In genomic region chr4:174674305-174674840, GRCh38 we compare ENCODE assay signal across 1 cellular context.
A peak's percentile ranks its signal among the peaks of the same experiment; 100 is the strongest.
TF ChIP-seq lines count a peak whose summit lies in the region.

No MANE protein-coding gene starts in this region.

TF ChIP-seq in K562, 482 proteins besides CTCF, POLR2A, EP300 and RAD21 (continued from another document):
- TF ChIP-seq ZNF395 (CRISPR knock-in tag; IDR thresholded peaks at IDR 0.05) (no peak), BCL6 (CRISPR knock-in tag; IDR thresholded peaks at IDR 0.05) (no peak), MEF2A (IDR thresholded peaks at IDR 0.05; ENCODE audit: control insufficient read depth, low read depth, low read length) (no peak), FOXP1 (CRISPR knock-in tag; IDR thresholded peaks at IDR 0.05) (no peak)
- TF ChIP-seq, protein P1, sequence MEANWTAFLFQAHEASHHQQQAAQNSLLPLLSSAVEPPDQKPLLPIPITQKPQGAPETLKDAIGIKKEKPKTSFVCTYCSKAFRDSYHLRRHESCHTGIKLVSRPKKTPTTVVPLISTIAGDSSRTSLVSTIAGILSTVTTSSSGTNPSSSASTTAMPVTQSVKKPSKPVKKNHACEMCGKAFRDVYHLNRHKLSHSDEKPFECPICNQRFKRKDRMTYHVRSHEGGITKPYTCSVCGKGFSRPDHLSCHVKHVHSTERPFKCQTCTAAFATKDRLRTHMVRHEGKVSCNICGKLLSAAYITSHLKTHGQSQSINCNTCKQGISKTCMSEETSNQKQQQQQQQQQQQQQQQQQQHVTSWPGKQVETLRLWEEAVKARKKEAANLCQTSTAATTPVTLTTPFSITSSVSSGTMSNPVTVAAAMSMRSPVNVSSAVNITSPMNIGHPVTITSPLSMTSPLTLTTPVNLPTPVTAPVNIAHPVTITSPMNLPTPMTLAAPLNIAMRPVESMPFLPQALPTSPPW (CRISPR knock-in tag; IDR thresholded peaks at IDR 0.05): 0 out of 2 replicates have a peak, but pooled peaks have one; percentile 13
- TF ChIP-seq, protein P2, sequence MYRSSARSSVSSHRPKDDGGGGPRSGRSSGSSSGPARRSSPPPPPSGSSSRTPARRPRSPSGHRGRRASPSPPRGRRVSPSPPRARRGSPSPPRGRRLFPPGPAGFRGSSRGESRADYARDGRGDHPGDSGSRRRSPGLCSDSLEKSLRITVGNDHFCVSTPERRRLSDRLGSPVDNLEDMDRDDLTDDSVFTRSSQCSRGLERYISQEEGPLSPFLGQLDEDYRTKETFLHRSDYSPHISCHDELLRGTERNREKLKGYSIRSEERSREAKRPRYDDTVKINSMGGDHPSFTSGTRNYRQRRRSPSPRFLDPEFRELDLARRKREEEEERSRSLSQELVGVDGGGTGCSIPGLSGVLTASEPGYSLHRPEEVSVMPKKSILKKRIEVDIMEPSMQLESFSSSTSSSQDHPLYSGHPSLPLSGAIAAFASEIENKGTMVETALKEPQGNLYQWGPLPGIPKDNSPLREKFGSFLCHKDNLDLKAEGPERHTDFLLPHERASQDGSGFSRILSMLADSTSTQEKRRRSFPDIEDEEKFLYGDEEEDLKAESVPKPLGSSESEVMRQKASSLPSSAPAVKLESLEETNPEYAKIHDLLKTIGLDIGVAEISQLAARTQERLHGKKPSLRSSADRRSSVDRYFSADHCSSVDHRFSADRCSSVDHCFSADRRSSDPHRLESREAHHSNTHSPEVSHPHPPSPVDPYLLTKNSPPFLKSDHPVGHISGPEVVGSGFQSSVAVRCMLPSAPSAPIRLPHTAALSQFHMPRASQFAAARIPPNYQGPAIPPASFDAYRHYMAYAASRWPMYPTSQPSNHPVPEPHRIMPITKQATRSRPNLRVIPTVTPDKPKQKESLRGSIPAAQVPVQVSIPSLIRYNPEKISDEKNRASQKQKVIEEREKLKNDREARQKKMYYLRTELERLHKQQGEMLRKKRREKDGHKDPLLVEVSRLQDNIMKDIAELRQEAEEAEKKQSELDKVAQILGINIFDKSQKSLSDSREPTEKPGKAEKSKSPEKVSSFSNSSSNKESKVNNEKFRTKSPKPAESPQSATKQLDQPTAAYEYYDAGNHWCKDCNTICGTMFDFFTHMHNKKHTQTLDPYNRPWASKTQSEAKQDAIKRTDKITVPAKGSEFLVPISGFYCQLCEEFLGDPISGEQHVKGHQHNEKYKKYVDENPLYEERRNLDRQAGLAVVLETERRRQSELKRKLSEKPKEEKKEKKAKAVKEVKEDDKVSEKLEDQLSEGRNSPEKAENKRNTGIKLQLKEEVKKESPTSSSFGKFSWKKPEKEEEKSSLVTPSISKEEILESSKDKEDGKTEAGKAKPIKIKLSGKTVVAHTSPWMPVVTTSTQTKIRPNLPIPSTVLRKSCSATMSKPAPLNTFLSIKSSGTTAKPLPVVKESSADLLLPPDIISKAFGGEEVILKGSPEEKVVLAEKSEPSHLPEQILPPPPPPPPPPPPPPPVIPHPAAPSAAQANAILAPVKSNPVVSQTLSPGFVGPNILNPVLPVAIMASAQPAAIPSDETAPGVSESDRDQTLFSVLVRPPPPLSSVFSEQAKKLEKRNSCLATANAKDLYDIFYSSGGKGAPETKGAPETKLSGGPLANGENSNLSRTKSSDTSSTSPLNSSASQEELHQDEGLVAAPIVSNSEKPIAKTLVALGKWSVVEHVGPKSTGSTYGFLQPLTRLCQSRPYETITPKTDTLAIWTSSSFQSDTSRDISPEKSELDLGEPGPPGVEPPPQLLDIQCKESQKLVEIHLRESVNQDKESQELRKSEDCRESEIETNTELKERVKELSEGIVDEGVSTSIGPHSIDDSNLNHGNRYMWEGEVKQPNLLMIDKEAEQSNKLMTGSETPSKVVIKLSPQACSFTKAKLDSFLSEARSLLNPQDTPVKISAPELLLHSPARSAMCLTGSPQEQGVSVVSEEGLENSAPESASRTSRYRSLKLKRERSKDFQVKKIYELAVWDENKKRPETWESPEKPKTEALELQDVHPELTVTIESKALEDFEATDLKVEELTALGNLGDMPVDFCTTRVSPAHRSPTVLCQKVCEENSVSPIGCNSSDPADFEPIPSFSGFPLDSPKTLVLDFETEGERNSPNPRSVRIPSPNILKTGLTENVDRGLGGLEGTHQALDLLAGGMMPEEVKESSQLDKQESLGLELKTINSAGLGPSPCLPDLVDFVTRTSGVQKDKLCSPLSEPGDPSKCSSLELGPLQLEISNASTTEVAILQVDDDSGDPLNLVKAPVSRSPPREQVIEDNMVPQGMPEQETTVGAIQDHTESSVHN (IDR thresholded peaks at IDR 0.05; ENCODE audit: borderline replicate concordance in 1 of 2, low read depth in 1 of 2): no peak
